Comparison of ENCODE assay signal across 8 cellular contexts in the genomic region with DNA sequence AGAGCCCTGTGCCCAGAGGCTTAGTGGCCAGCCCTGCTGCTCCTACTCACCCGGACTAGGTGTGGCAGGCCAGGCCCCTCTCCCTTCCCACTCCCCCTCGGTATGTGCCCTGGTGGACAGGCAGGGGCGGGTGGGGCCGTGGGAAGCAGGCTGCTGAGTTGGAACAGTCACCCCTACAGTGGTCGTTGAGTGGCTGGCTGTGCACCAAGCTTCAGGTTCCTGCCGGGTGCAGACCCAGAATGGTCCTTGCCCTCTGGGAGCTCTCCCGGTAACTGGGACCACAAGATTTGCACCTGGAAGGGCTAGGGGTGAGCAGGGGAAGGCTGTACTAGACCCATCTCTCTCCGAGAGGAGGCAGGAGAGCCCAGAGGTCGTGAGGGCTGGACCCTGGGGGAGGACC.
DNase-seq lines count a peak whose midpoint lies in the region; TF ChIP-seq lines count a peak whose summit lies in the region.

No MANE protein-coding gene starts in this region.

- no peak overlapping the region for H3K4me2 ChIP-seq in fibroblast of lung (ENCODE audit: extremely low read depth, insufficient read depth, low read length)

- no peak for TF ChIP-seq EP300 in suprapubic skin (IDR thresholded peaks at IDR 0.05)

- H3K36me3 ChIP-seq in HUES64 (ENCODE audit: insufficient read depth, low read length) (peaks cover 23% of the 10 kb centered on the region), fibroblast of lung (ENCODE audit: control insufficient read depth, insufficient read depth, low read length) (peaks cover 21% of the 10 kb centered on the region), suprapubic skin (peaks cover 41% of the 10 kb centered on the region)

- DNase-seq in activated CD4-positive, CD25-positive, alpha-beta regulatory T cell treated with anti-CD3 and anti-CD28 coated beads, Interleukin-2, amount 50 U/mL, for 72 hours = peak; percentile 36
- DNase-seq in activated CD4-positive, CD25-positive, alpha-beta regulatory T cell (lab: John Stamatoyannopoulos, UW) = no peak
- DNase-seq in fibroblast of lung (ENCODE audit: low read depth in 2 of 2) (peak in 1 of 2 donors; percentile 61), suprapubic skin (ENCODE audit: low spot score in 2 of 2) (no peak), CD1c-positive myeloid dendritic cell (ENCODE audit: extremely low spot score) (no peak), NCI-H82 treated with DMSO at 0.1 percent for 48 hours (lab: John Stamatoyannopoulos, UW; ENCODE audit: unreplicated experiment) (no peak), NCI-H2227 (lab: John Stamatoyannopoulos, UW; ENCODE audit: unreplicated experiment) (no peak)

- H3K79me2 ChIP-seq in fibroblast of lung (ENCODE audit: control insufficient read depth, insufficient read depth, low read length) = peaks cover 59% of the 10 kb centered on the region

- H3K4me1 ChIP-seq in HUES64 (ENCODE audit: insufficient read depth, low read length) = peaks cover 42% of the 10 kb centered on the region
- H3K4me1 ChIP-seq in fibroblast of lung (ENCODE audit: control insufficient read depth, extremely low read depth, insufficient read depth, low read length) = peaks cover 55% of the 10 kb centered on the region
- peaks cover 60% of the 10 kb centered on the region for H3K4me1 ChIP-seq in suprapubic skin

- WGBS in HUES64 = 77% methylated on average over 9 of the region's 9 CpGs
- 44% methylated on average over 4 of the region's 9 CpGs for WGBS in suprapubic skin

- no peaks in the 10 kb centered on the region for H3K9me3 ChIP-seq in HUES64 (ENCODE audit: insufficient read depth, low read depth, low read length)
- no peaks in the 10 kb centered on the region for H3K9me3 ChIP-seq in fibroblast of lung (ENCODE audit: control insufficient read depth, insufficient read depth, low read depth, low read length)
- H3K9me3 ChIP-seq in suprapubic skin = no peaks in the 10 kb centered on the region

- H3K27me3 ChIP-seq in HUES64 (ENCODE audit: insufficient read depth, low read length) (no peaks in the 10 kb centered on the region), fibroblast of lung (ENCODE audit: control insufficient read depth, insufficient read depth, low read length) (no peaks in the 10 kb centered on the region), suprapubic skin (no peaks in the 10 kb centered on the region)

- TF ChIP-seq CTCF in fibroblast of lung (conservative IDR thresholded peaks at IDR 0.05 in 1 of 2, IDR thresholded peaks at IDR 0.05 in 1 of 2; ENCODE audit: low read depth in 1 of 2, low read length in 2 of 2) (no peak), suprapubic skin (IDR thresholded peaks at IDR 0.05) (no peak)

- TF ChIP-seq POLR2A in suprapubic skin (IDR thresholded peaks at IDR 0.05) = no peak

- peak overlapping the region; percentile 15; the same call in 1 of the 2 replicates for H3K27ac ChIP-seq in HUES64 (ENCODE audit: low read depth, low read length)
- H3K27ac ChIP-seq in fibroblast of lung (ENCODE audit: insufficient read depth, low read length) = peak overlapping the region; percentile 83
- peak overlapping the region; percentile 72 for H3K27ac ChIP-seq in suprapubic skin

- H3K9ac ChIP-seq in HUES64 (ENCODE audit: low read depth, low read length) (no peak overlapping the region), fibroblast of lung (ENCODE audit: insufficient read depth, low read length) (peak overlapping the region; percentile 54)

- H3K4me3 ChIP-seq in HUES64 (ENCODE audit: low read length) = no peak overlapping the region
- no peak overlapping the region for H3K4me3 ChIP-seq in fibroblast of lung (replicated peaks in 1 of 4; ENCODE audit: control extremely low read depth in 1 of 4, insufficient read depth in 1 of 4, low read depth in 3 of 4, low read length in 4 of 4)
- H3K4me3 ChIP-seq in suprapubic skin = no peak overlapping the region

- H2AFZ ChIP-seq in fibroblast of lung (ENCODE audit: low read length) = no peak overlapping the region

- H4K20me1 ChIP-seq in fibroblast of lung (ENCODE audit: control insufficient read depth, extremely low read depth, insufficient read depth, low read length) = no peaks in the 10 kb centered on the region

Comparison
In these comparisons a context has a peak if more than half of its experiments do, and no peak if none do; other contexts are left out.
1. H3K27ac ChIP-seq: peak in every context shown above with its lines; median percentile 83 in fibroblast of lung; 72 in suprapubic skin; 15 in HUES64.